Comparison of ENCODE assay signal across 9 cellular contexts in the genomic region with DNA sequence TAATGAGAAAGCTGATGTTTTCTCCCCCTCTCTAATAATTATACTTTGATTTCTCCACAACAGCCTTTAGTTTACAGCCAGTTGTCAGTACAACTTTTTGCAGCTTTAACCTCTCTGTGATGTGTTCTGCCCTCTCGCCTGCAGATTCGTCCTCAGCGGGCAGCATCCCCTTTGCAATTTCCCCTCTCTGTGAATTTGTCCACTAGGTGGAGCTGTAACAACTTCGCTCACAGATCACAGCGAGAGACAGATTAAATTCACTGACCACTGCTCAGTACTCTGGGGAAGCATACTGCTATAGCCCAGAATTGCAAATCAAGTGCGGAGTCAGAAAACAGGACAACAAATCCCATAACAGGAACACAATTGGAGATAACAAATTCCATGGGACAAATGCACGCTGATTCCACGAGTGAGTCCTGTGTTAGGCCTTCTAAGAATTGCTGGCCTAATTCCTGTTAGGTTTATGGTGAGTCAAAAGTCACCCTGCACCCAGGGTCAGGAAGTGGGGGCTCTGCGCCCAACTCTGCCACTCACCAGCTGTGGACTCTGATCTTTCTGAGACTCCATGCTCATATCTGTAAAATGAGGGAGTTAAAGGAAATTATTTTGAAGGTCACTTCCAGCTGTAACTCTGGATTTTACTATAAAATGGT.
DNase-seq lines count a peak whose midpoint lies in the region; ATAC-seq and TF ChIP-seq lines count a peak whose summit lies in the region.
"Had no signal": no experiment of that assay in that cellular context is flagged by ENCODE, and none has a peak within 500 bp of the region (broad histone marks: within the 10 kb centered on the region; RNA-seq: fewer than 3 reads in every experiment).

No MANE protein-coding gene starts in this region.

- H4K8ac ChIP-seq in mesenchymal stem cell (ENCODE audit: low read length), result peak overlapping the region; percentile 35

- H3K9me3 ChIP-seq in mesenchymal stem cell (ENCODE audit: control insufficient read depth, low read length), result no peaks in the 10 kb centered on the region
- H3K9me3 ChIP-seq: BLaER1 treated with 17β-estradiol and CSF1 and Interleukin-3, amounts not matched to agents 10 nM and 100 nM had no signal

- intact Hi-C loops in dorsolateral prefrontal cortex (cut with DNase I), result loop anchor here in 1 of 2 donors (5.0 kb wide), 1 partner anchor 1417 kb away; no protein-coding TSS in a partner anchor

- 8% methylated on average over 9 of the region's 9 CpGs for WGBS in mesenchymal stem cell

- H3K9ac ChIP-seq in mesenchymal stem cell (ENCODE audit: low read length), result no peak overlapping the region
- H3K9ac ChIP-seq: BLaER1 treated with 17β-estradiol and CSF1 and Interleukin-3, amounts not matched to agents 10 nM and 100 nM had no signal

- no peak overlapping the region for H4K91ac ChIP-seq in mesenchymal stem cell (ENCODE audit: low read length)

- H3K36me3 ChIP-seq in mesenchymal stem cell (ENCODE audit: control insufficient read depth in 1 of 2, insufficient read depth in 2 of 2, low read depth in 1 of 2, low read length in 2 of 2), result no peaks in the 10 kb centered on the region
- H3K36me3 ChIP-seq: BLaER1 treated with 17β-estradiol and CSF1 and Interleukin-3, amounts not matched to agents 10 nM and 100 nM had no signal

- H3K4me1 ChIP-seq in mesenchymal stem cell (ENCODE audit: control insufficient read depth, insufficient read depth, low read depth, low read length), result no peaks in the 10 kb centered on the region

- H2BK5ac ChIP-seq in mesenchymal stem cell (ENCODE audit: low read depth, low read length, poor library complexity, severe bottlenecking), result no peak overlapping the region

- H3K23ac ChIP-seq in mesenchymal stem cell (ENCODE audit: low read length in 2 of 2), result no peak overlapping the region

- no peak overlapping the region for H2AK5ac ChIP-seq in mesenchymal stem cell (ENCODE audit: low read length, severe bottlenecking)

- H3K27ac ChIP-seq in dorsolateral prefrontal cortex (no peak overlapping the region), mesenchymal stem cell (ENCODE audit: low read length, poor library complexity, severe bottlenecking) (no peak overlapping the region)
- H3K27ac ChIP-seq: BLaER1 treated with 17β-estradiol and CSF1 and Interleukin-3, amounts not matched to agents 10 nM and 100 nM had no signal

- H2AFZ ChIP-seq in mesenchymal stem cell (ENCODE audit: low read depth, low read length), result peak overlapping the region; percentile 18

- no peaks in the 10 kb centered on the region for H3K27me3 ChIP-seq in dorsolateral prefrontal cortex
- H3K27me3 ChIP-seq in mesenchymal stem cell (ENCODE audit: control insufficient read depth in 1 of 2, insufficient read depth in 1 of 2, low read length in 2 of 2), result no peaks in the 10 kb centered on the region
- H3K27me3 ChIP-seq: BLaER1 treated with 17β-estradiol and CSF1 and Interleukin-3, amounts not matched to agents 10 nM and 100 nM had no signal

- H2BK120ac ChIP-seq in mesenchymal stem cell (ENCODE audit: low read depth, low read length), result no peak overlapping the region

- TF ChIP-seq EP300 in Ishikawa (IDR thresholded peaks at IDR 0.05; ENCODE audit: borderline replicate concordance), result no peak

- no peaks in the 10 kb centered on the region for H3K79me1 ChIP-seq in mesenchymal stem cell (replicated peaks; ENCODE audit: low read length, poor library complexity, severe bottlenecking)

- H3K4me2 ChIP-seq in mesenchymal stem cell (ENCODE audit: low read length, poor library complexity, severe bottlenecking), result no peak overlapping the region
- H3K4me2 ChIP-seq: BLaER1 treated with 17β-estradiol and CSF1 and Interleukin-3, amounts not matched to agents 10 nM and 100 nM had no signal

- no peak overlapping the region for H3K4ac ChIP-seq in mesenchymal stem cell (ENCODE audit: low read depth in 1 of 2, low read length in 2 of 2)

- H2BK12ac ChIP-seq in mesenchymal stem cell (ENCODE audit: low read length in 2 of 2), result peak overlapping the region in 1 of 2 experiments; percentile 89

- peak; percentile 84 for ATAC-seq in GM21576 (IDR thresholded peaks at IDR 0.05; ENCODE audit: unreplicated experiment)

- H3K4me3 ChIP-seq in dorsolateral prefrontal cortex (peak overlapping the region in 1 of 59 donors; percentile 17), mesenchymal stem cell (ENCODE audit: insufficient read depth in 1 of 2, low read depth in 1 of 2, low read length in 2 of 2) (no peak overlapping the region)
- H3K4me3 ChIP-seq: BLaER1 treated with 17β-estradiol and CSF1 and Interleukin-3, amounts not matched to agents 10 nM and 100 nM had no signal

- no peak overlapping the region for H2BK15ac ChIP-seq in mesenchymal stem cell (ENCODE audit: low read depth, poor library complexity, severe bottlenecking)

- peak; percentile 75 to 90 (median 84) for TF ChIP-seq CTCF in dorsolateral prefrontal cortex (IDR thresholded peaks at IDR 0.05 in 54 of 56, conservative IDR thresholded peaks at IDR 0.05 in 2 of 56; ENCODE audit: low read depth in 1 of 56, partially characterized antibody in 56 of 56)

- no peak overlapping the region for H3K14ac ChIP-seq in mesenchymal stem cell (ENCODE audit: low read length in 2 of 2)

- no peak overlapping the region for H3K18ac ChIP-seq in mesenchymal stem cell (ENCODE audit: low read depth in 1 of 2, low read length in 2 of 2)

- DNase-seq in NCI-H2227 (lab: John Stamatoyannopoulos, UW; ENCODE audit: unreplicated experiment) (peak; percentile 27), NCI-H2227 treated with DMSO at 0.1 percent for 48 hours (lab: John Stamatoyannopoulos, UW) (no peak), RKO (ENCODE audit: low spot score) (peak; percentile 68), dorsolateral prefrontal cortex (peak in 7 of 10 donors; percentile 16 to 60 (median 48)), mesenchymal stem cell (peak; percentile 78), GM19240 (ENCODE audit: insufficient read length, low spot score) (no peak)

- TF ChIP-seq RAD21 in Ishikawa (IDR thresholded peaks at IDR 0.05; ENCODE audit: low read depth), result peak; percentile 58

TF ChIP-seq in Ishikawa, 13 proteins besides CTCF, POLR2A, EP300 and RAD21:
- TF ChIP-seq CEBPB (IDR thresholded peaks at IDR 0.05), result no peak
- TF ChIP-seq, protein P1, sequence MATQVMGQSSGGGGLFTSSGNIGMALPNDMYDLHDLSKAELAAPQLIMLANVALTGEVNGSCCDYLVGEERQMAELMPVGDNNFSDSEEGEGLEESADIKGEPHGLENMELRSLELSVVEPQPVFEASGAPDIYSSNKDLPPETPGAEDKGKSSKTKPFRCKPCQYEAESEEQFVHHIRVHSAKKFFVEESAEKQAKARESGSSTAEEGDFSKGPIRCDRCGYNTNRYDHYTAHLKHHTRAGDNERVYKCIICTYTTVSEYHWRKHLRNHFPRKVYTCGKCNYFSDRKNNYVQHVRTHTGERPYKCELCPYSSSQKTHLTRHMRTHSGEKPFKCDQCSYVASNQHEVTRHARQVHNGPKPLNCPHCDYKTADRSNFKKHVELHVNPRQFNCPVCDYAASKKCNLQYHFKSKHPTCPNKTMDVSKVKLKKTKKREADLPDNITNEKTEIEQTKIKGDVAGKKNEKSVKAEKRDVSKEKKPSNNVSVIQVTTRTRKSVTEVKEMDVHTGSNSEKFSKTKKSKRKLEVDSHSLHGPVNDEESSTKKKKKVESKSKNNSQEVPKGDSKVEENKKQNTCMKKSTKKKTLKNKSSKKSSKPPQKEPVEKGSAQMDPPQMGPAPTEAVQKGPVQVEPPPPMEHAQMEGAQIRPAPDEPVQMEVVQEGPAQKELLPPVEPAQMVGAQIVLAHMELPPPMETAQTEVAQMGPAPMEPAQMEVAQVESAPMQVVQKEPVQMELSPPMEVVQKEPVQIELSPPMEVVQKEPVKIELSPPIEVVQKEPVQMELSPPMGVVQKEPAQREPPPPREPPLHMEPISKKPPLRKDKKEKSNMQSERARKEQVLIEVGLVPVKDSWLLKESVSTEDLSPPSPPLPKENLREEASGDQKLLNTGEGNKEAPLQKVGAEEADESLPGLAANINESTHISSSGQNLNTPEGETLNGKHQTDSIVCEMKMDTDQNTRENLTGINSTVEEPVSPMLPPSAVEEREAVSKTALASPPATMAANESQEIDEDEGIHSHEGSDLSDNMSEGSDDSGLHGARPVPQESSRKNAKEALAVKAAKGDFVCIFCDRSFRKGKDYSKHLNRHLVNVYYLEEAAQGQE (IDR thresholded peaks at IDR 0.05; ENCODE audit: low read depth), result no peak
- no peak for TF ChIP-seq YY1 (IDR thresholded peaks at IDR 0.05; ENCODE audit: low read depth)
- no peak for TF ChIP-seq MAX (IDR thresholded peaks at IDR 0.05)
- no peak for TF ChIP-seq EGR1 (IDR thresholded peaks at IDR 0.05)
- no peak for TF ChIP-seq TAF1 (IDR thresholded peaks at IDR 0.05; ENCODE audit: low read depth)
- no peak for TF ChIP-seq ZBTB7A (IDR thresholded peaks at IDR 0.05; ENCODE audit: low read depth)
- no peak for TF ChIP-seq FOXM1 (IDR thresholded peaks at IDR 0.05; ENCODE audit: borderline replicate concordance, low read depth)
- no peak for TF ChIP-seq TEAD4 (IDR thresholded peaks at IDR 0.05)
- no peak for TF ChIP-seq CREB1 (IDR thresholded peaks at IDR 0.05; ENCODE audit: low read depth)

Comparison
In these comparisons a context has a peak if more than half of its experiments do, and no peak if none do; other contexts are left out.
1. DNase-seq: peak in NCI-H2227 (single experiment), RKO (single experiment), dorsolateral prefrontal cortex (7 of 10) and mesenchymal stem cell (single experiment); none in NCI-H2227 treated with DMSO at 0.1 percent for 48 hours (single experiment) and GM19240 (single experiment).